Comparison of ENCODE assay signal across 27 cellular contexts in the genomic region with DNA sequence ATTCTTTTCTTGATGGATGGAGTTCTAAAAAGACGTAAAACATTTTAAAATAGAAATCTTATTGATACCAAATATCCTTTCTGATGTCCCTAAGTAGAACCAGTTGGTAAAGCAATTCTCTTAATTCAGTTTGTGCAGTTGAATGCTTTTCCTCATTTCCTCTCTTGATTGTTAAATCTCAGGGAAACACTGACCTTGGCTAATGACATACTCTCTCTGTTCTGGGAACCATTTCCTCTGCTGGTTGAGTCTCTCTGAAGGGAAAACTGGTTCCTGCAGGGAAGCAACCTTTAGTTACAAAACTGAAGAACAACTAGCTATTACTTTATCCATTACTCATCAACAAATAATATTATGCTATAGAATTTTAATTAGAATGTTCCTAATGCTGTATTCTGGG. TPM values are rescaled to one million over a fixed set of nuclear protein-coding genes. Genes with fewer than 3 reads are reported as not detected.
"Had no signal": no experiment of that assay in that cellular context is flagged by ENCODE, and none has a peak within 500 bp of the region (broad histone marks: within the 10 kb centered on the region; RNA-seq: fewer than 3 reads in every experiment).

No MANE protein-coding gene starts in this region.

- H3K9me3 Mint-ChIP-seq: effector memory CD8-positive, alpha-beta T cell; endodermal cell; mesothelial cell of epicardium; naive B cell had no signal

- DNase-seq: effector CD8-positive, alpha-beta T cell; effector memory CD8-positive, alpha-beta T cell; endodermal cell; erythroblast; esophagus squamous epithelium; foreskin fibroblast; foreskin melanocyte; gastrocnemius medialis; glutamatergic neuron; head of caudate nucleus; heart right ventricle; hippocampal formation; left cardiac atrium; left lung; left ventricle myocardium superior; lower lobe of right lung; mesenchymal stem cell; mucosa of descending colon; naive B cell had no signal

- H3K27ac Mint-ChIP-seq: effector memory CD8-positive, alpha-beta T cell; endodermal cell; mesothelial cell of epicardium; naive B cell had no signal

- FAIRE-seq: colon, endometrium, islet of Langerhans, keratinocyte had no signal

- H3K9me3 ChIP-seq: esophagus squamous epithelium, gastrocnemius medialis, heart right ventricle, left lung, lower lobe of right lung, mucosa of descending colon had no signal

- H3K4me1 ChIP-seq: esophagus squamous epithelium had no signal

- H3K4me3 ChIP-seq: coronary artery, esophagus squamous epithelium, gastrocnemius medialis, heart right ventricle, left lung, lower lobe of right lung, mucosa of descending colon had no signal

- H3K36me3 ChIP-seq: esophagus squamous epithelium, gastrocnemius medialis, heart right ventricle, left lung, lower lobe of right lung had no signal

- H3K36me3 Mint-ChIP-seq: mesothelial cell of epicardium, naive B cell had no signal

- H3K27me3 ChIP-seq: gastrocnemius medialis, left lung had no signal

- H3K27ac ChIP-seq: coronary artery, epithelial cell of prostate, esophagus squamous epithelium, gastrocnemius medialis, left lung, lower lobe of right lung had no signal

- H3K4me3 Mint-ChIP-seq: effector memory CD8-positive, alpha-beta T cell; endodermal cell; mesothelial cell of epicardium; naive B cell had no signal

- ATAC-seq: effector memory CD8-positive, alpha-beta T cell; esophagus mucosa; gastrocnemius medialis; left cardiac atrium; left lung; left ventricle myocardium superior; lower lobe of right lung; mucosa of descending colon had no signal

RNA-seq across cellular contexts. Expression of a gene that starts 36.7 kb away (rescaled TPM):
- polyA plus RNA-seq: keratinocyte had no signal
